Comparison of ENCODE assay signal across 11 cellular contexts in genomic region chr15:36428102-36428845, GRCh38.
DNase-seq lines count a peak whose midpoint lies in the region; ATAC-seq, FAIRE-seq and TF ChIP-seq lines count a peak whose summit lies in the region.
"Had no signal": no experiment of that assay in that cellular context is flagged by ENCODE, and none has a peak within 500 bp of the region (broad histone marks: within the 10 kb centered on the region; RNA-seq: fewer than 3 reads in every experiment).

No MANE protein-coding gene starts in this region.

- H3K4me2 ChIP-seq in PC-9 = peak overlapping the region; percentile 21

- no peaks in the 10 kb centered on the region for H3K27me3 Mint-ChIP-seq in natural killer cell treated with Interleukin-12 subunit alpha and Interleukin-12 subunit beta and Interleukin-15 and Interleukin-18, amount 100 ng/mL, for 72 hours

- intact Hi-C loops in PC-9 (cut with micrococcal nuclease; ENCODE audit: unreplicated experiment) (loop anchor here (1.0 to 2.0 kb wide), 2 partner anchors 35 to 55 kb away; no protein-coding TSS in a partner anchor), pancreas (cut with DNase I) (no loop called here)

- H2AFZ ChIP-seq in PC-9 = no peak overlapping the region

- CTCF ChIA-PET in PC-9 (lab: Charles Lee) = interaction anchor here (0.7 kb wide), 1 partner anchor 454 kb away, joined by 6 read pairs; no protein-coding TSS in a partner anchor

- peak overlapping the region; percentile 95 for H3K27ac ChIP-seq in PC-9
- no peak overlapping the region for H3K27ac ChIP-seq in pancreas
- H3K27ac ChIP-seq in caudate nucleus (ENCODE audit: low read depth, low read length) = no peak overlapping the region
- H3K27ac ChIP-seq: tibial nerve had no signal

- TF ChIP-seq CTCF in PC-9 (conservative IDR thresholded peaks at IDR 0.05) (no peak), pancreas (IDR thresholded peaks at IDR 0.05) (no peak)

- POLR2A ChIA-PET in PC-9 (lab: Charles Lee; ENCODE audit: unreplicated experiment) = interaction anchor here (0.6 kb wide), 1 partner anchor 79 kb away, joined by 4 read pairs; no protein-coding TSS in a partner anchor

- H3K9me3 ChIP-seq in PC-9 (ENCODE audit: insufficient read depth, low read depth) (peaks cover 10% of the 10 kb centered on the region; the same call in 1 of the 2 replicates), pancreas (no peaks in the 10 kb centered on the region)
- H3K9me3 ChIP-seq: tibial nerve had no signal

- no peaks in the 10 kb centered on the region for H3K9me2 ChIP-seq in PC-9 (ENCODE audit: insufficient read depth)

- DNase-seq in GM03348 (ENCODE audit: low spot score) (peak; percentile 83), PC-9 (peak; percentile 66 to 90), epidermal melanocyte (ENCODE audit: insufficient read length, low spot score) (peak; percentile 80), pancreas (no peak), NCI-H1417 (lab: John Stamatoyannopoulos, UW) (no peak), DMS 273 treated with DMSO at 0.1 percent for 48 hours (lab: John Stamatoyannopoulos, UW) (no peak), caudate nucleus (lab: John Stamatoyannopoulos, UW) (no peak)
- no peak for DNase-seq in natural killer cell treated with Interleukin-12 subunit alpha and Interleukin-12 subunit beta and Interleukin-15 and Interleukin-18, amount 100 ng/mL, for 72 hours (ENCODE audit: low spot score)
- DNase-seq: NCI-H2081 treated with DMSO at 0.1 percent for 48 hours had no signal

- no peak for FAIRE-seq in pancreas (lab: Jason Lieb, UNC)

- H3K36me3 Mint-ChIP-seq in natural killer cell treated with Interleukin-12 subunit alpha and Interleukin-12 subunit beta and Interleukin-15 and Interleukin-18, amount 100 ng/mL, for 72 hours = no peaks in the 10 kb centered on the region

- no peak overlapping the region for H3K27ac Mint-ChIP-seq in natural killer cell treated with Interleukin-12 subunit alpha and Interleukin-12 subunit beta and Interleukin-15 and Interleukin-18, amount 100 ng/mL, for 72 hours

- H4K20me1 ChIP-seq in PC-9 (ENCODE audit: insufficient read depth) = no peaks in the 10 kb centered on the region

- H3K79me2 ChIP-seq in PC-9 (ENCODE audit: low read depth) = no peaks in the 10 kb centered on the region

- H3K4me3 ChIP-seq in PC-9 (no peak overlapping the region), pancreas (no peak overlapping the region)
- H3K4me3 ChIP-seq: skin epidermis, tibial nerve had no signal

- no peaks in the 10 kb centered on the region for H3K4me1 Mint-ChIP-seq in natural killer cell treated with Interleukin-12 subunit alpha and Interleukin-12 subunit beta and Interleukin-15 and Interleukin-18, amount 100 ng/mL, for 72 hours (ENCODE audit: low read depth in 2 of 2)

- H3K9me3 Mint-ChIP-seq in natural killer cell treated with Interleukin-12 subunit alpha and Interleukin-12 subunit beta and Interleukin-15 and Interleukin-18, amount 100 ng/mL, for 72 hours = peaks cover 5% of the 10 kb centered on the region

- peaks cover 24% of the 10 kb centered on the region for H3F3A ChIP-seq in PC-9 (ENCODE audit: insufficient read depth, low read depth)

- no TSS peak for BruUV-seq in PC-9 (replicated peaks; lab: Mats Ljungman, UMichigan)

- no peak overlapping the region for H3K4me3 Mint-ChIP-seq in natural killer cell treated with Interleukin-12 subunit alpha and Interleukin-12 subunit beta and Interleukin-15 and Interleukin-18, amount 100 ng/mL, for 72 hours

- 71 to 78% methylated on average over 4 of the region's 4 CpGs for WGBS in pancreas, 2 donors

- H3K36me3 ChIP-seq in PC-9 (ENCODE audit: low read depth) (no peaks in the 10 kb centered on the region), pancreas (no peaks in the 10 kb centered on the region)
- H3K36me3 ChIP-seq: tibial nerve had no signal

- H3K27me3 ChIP-seq in PC-9 (ENCODE audit: insufficient read depth, low read depth) (no peaks in the 10 kb centered on the region), pancreas (no peaks in the 10 kb centered on the region)
- H3K27me3 ChIP-seq: tibial nerve had no signal

- peak in 3 of 4 donors; percentile 34 to 62 (median 44) for ATAC-seq in pancreas
- ATAC-seq in natural killer cell treated with Interleukin-12 subunit alpha and Interleukin-12 subunit beta and Interleukin-15 and Interleukin-18, amount 100 ng/mL, for 72 hours = no peak

- peaks cover 22% of the 10 kb centered on the region for H3K4me1 ChIP-seq in PC-9 (replicated peaks; ENCODE audit: insufficient read depth)
- H3K4me1 ChIP-seq in pancreas = no peaks in the 10 kb centered on the region
- H3K4me1 ChIP-seq: tibial nerve had no signal

Comparison
In these comparisons a context has a peak if more than half of its experiments do, and no peak if none do; other contexts are left out.
1. DNase-seq: peak in GM03348 (single experiment), PC-9 (2 of 2) and epidermal melanocyte (single experiment); none in pancreas (0 of 6), NCI-H1417 (0 of 3), natural killer cell treated with Interleukin-12 subunit alpha and Interleukin-12 subunit beta and Interleukin-15 and Interleukin-18, amount 100 ng/mL, for 72 hours (single experiment), DMS 273 treated with DMSO at 0.1 percent for 48 hours (single experiment) and caudate nucleus (0 of 61).
2. ATAC-seq: peak in pancreas (3 of 4); none in natural killer cell treated with Interleukin-12 subunit alpha and Interleukin-12 subunit beta and Interleukin-15 and Interleukin-18, amount 100 ng/mL, for 72 hours (0 of 2).